In the genomic region with DNA sequence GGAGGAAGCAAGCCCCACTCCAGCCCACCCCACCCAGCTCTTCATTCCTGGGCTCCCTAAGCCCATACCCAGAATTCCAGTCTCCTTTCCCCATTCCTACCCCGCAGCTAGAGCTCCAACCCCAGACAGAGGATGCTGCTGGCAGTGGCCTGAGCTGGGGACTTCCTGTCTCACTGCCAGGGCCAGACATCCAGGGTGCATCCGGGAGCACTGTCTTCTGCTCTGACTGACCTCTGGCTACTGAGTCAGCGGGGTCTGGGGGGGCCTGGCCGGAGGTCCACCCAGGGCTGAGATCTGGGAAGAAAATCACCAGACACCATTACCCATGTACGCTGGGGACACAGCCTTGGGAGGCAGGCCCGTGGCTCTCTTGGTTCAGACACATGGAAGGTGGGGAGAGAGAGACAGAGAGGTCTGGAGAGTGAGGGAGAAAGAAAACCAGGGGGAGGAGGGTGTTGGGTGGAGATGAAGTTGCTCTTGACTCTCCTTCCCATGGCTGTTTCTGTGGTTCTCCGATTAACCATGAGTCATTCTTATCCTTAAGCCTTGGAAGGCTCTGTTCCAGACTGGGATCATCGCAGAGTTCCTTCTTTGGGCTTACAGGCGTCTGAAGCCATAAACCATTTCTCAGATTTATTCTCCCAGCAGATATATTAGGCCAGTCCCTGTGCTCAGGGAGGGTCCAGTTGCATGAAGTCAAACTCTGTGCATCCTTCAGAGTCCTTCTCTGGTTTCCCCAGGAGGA, we compare ENCODE assay signal across 12 cellular contexts. TPM values are rescaled to one million over a fixed set of nuclear protein-coding genes. Genes with fewer than 3 reads are reported as not detected.
DNase-seq lines count a peak whose midpoint lies in the region; ATAC-seq and TF ChIP-seq lines count a peak whose summit lies in the region.
"Had no signal": no experiment of that assay in that cellular context is flagged by ENCODE, and none has a peak within 500 bp of the region (broad histone marks: within the 10 kb centered on the region; RNA-seq: fewer than 3 reads in every experiment).

No MANE protein-coding gene starts in this region.

- intact Hi-C loops in lower lobe of right lung (cut with DNase I), result no loop called here
- intact Hi-C loops in thyroid gland (cut with DNase I), result no loop called here

- DNase-seq in HT1080 (ENCODE audit: low read depth) (peak; percentile 94), choroid plexus epithelial cell (ENCODE audit: low read depth) (peak; percentile 63), lower lobe of right lung (no peak), thyroid gland (no peak), pons (ENCODE audit: low spot score) (no peak), NCI-H1930 (lab: John Stamatoyannopoulos, UW) (no peak)
- DNase-seq in stimulated activated CD4-positive, alpha-beta T cell treated with anti-CD3 and anti-CD28 coated beads, Interleukin-12 subunit alpha, Interleukin-12 subunit beta, amount 100 ng/mL, for 4 hours, result no peak
- DNase-seq: activated naive CD4-positive, alpha-beta T cell; MV-4-11; T-cell had no signal

- H3K4me1 ChIP-seq in lower lobe of right lung (peaks cover 56% of the 10 kb centered on the region), thyroid gland (peaks cover 16 to 39% of the 10 kb centered on the region in 2 donors)

- H3K4me3 ChIP-seq in choroid plexus epithelial cell (ENCODE audit: low read depth, low read length) (no peak overlapping the region), lower lobe of right lung (no peak overlapping the region), thyroid gland (replicated peaks in 1 of 3) (no peak overlapping the region)
- H3K4me3 ChIP-seq: GM12878 had no signal

- TF ChIP-seq POLR2A in thyroid gland (IDR thresholded peaks at IDR 0.05), result no peak

- H3K27ac ChIP-seq in lower lobe of right lung, result peak overlapping the region; percentile 68
- H3K27ac ChIP-seq in thyroid gland, result peak overlapping the region in 2 of 3 donors; percentile 42 to 63

- TF ChIP-seq CTCF in choroid plexus epithelial cell (conservative IDR thresholded peaks at IDR 0.05; ENCODE audit: low read depth, low read length) (no peak), lower lobe of right lung (IDR thresholded peaks at IDR 0.05) (no peak), thyroid gland (IDR thresholded peaks at IDR 0.05) (no peak)

- ATAC-seq in lower lobe of right lung (peak in 1 of 2 donors; percentile 47), GM19463 (IDR thresholded peaks at IDR 0.05; ENCODE audit: unreplicated experiment) (no peak)
- ATAC-seq: GM12878, T-cell had no signal

- H3K36me3 ChIP-seq in lower lobe of right lung, result no peaks in the 10 kb centered on the region
- no peaks in the 10 kb centered on the region for H3K36me3 ChIP-seq in thyroid gland

- no peaks in the 10 kb centered on the region for H3K9me3 ChIP-seq in lower lobe of right lung
- H3K9me3 ChIP-seq in thyroid gland, result no peaks in the 10 kb centered on the region

- H3K27me3 ChIP-seq in lower lobe of right lung (ENCODE audit: low read depth) (no peaks in the 10 kb centered on the region), thyroid gland (no peaks in the 10 kb centered on the region)

- 62 to 74% methylated on average over 7 to 9 of the region's 9 CpGs for WGBS in thyroid gland, 2 donors

RNA-seq across cellular contexts. Expression of a gene that starts 23.6 kb away (rescaled TPM):
- 0.71 TPM in 1 of 2 replicates, not detected in the other for total RNA-seq in HT1080 (2014; rRNA removed; shearing (Covaris generic))
- 1.2 and 2.0 TPM in 2 replicates for polyA plus RNA-seq in HT1080 (2015; cell fraction: cytosol; rRNA removed)
- polyA plus RNA-seq in HT1080 (2015; cell fraction: nucleus; rRNA removed), result 1.00 and 2.7 TPM in 2 replicates
- total RNA-seq in lower lobe of right lung, result 46.1 TPM
- 10 to 100 TPM in 3 of 4 donors, 1 to 10 TPM in 1; 9.0 to 23.1 (median 17.2) TPM for total RNA-seq in thyroid gland

RNA-seq across cellular contexts. Expression of a gene that starts 58.1 kb away (rescaled TPM):
- not detected in 2 replicates for total RNA-seq in HT1080 (2014; rRNA removed; shearing (Covaris generic))
- polyA plus RNA-seq in HT1080 (2015; cell fraction: cytosol; rRNA removed), result not detected in 2 replicates
- polyA plus RNA-seq in HT1080 (2015; cell fraction: nucleus; rRNA removed), result not detected in 2 replicates
- 1.2 TPM for total RNA-seq in lower lobe of right lung
- not detected for total RNA-seq in thyroid gland
- total RNA-seq: GM12878, T-cell had no signal

Comparison
In these comparisons a context has a peak if more than half of its experiments do, and no peak if none do; other contexts are left out.
1. DNase-seq: peak in HT1080 (single experiment) and choroid plexus epithelial cell (single experiment); none in lower lobe of right lung (single experiment), thyroid gland (0 of 2), pons (single experiment), NCI-H1930 (0 of 2) and stimulated activated CD4-positive, alpha-beta T cell treated with anti-CD3 and anti-CD28 coated beads, Interleukin-12 subunit alpha, Interleukin-12 subunit beta, amount 100 ng/mL, for 4 hours (single experiment).